1 cellular context compared by ENCODE assay signal in genomic region chrX:1589356-1590130, GRCh38.
TF ChIP-seq lines count a peak whose summit lies in the region.

No MANE protein-coding gene starts in this region.

TF ChIP-seq in H1, 55 proteins besides CTCF, POLR2A, EP300 and RAD21:
- TF ChIP-seq SUZ12 (IDR thresholded peaks at IDR 0.05; ENCODE audit: low read length) = no peak
- no peak for TF ChIP-seq HDAC6 (IDR thresholded peaks at IDR 0.05; ENCODE audit: low read depth, low read length)
- TF ChIP-seq KDM4A (IDR thresholded peaks at IDR 0.05; ENCODE audit: low read depth, low read length, severe bottlenecking) = no peak
- TF ChIP-seq TEAD4 (IDR thresholded peaks at IDR 0.05; ENCODE audit: low read depth, low read length) = no peak
- TF ChIP-seq EZH2 (IDR thresholded peaks at IDR 0.05; ENCODE audit: low read depth, low read length, severe bottlenecking) = no peak
- TF ChIP-seq MAFK (IDR thresholded peaks at IDR 0.05; ENCODE audit: low read depth, low read length) = no peak
- TF ChIP-seq NRF1 (IDR thresholded peaks at IDR 0.05; ENCODE audit: low read depth, low read length) = no peak
- no peak for TF ChIP-seq E2F6 (IDR thresholded peaks at IDR 0.05)
- no peak for TF ChIP-seq TBP (IDR thresholded peaks at IDR 0.05; ENCODE audit: low read depth, low read length)
- TF ChIP-seq EGR1 (IDR thresholded peaks at IDR 0.05; ENCODE audit: borderline replicate concordance, low read depth, low read length) = no peak
- TF ChIP-seq CBX5 (IDR thresholded peaks at IDR 0.05; ENCODE audit: low read depth, low read length) = no peak
- no peak for TF ChIP-seq BRCA1 (IDR thresholded peaks at IDR 0.05; ENCODE audit: low read depth, low read length)
- TF ChIP-seq ZNF274 (IDR thresholded peaks at IDR 0.05; ENCODE audit: borderline replicate concordance, extremely low read depth, low read length) = no peak
- TF ChIP-seq RFX5 (IDR thresholded peaks at IDR 0.05; ENCODE audit: borderline replicate concordance, low read depth, low read length) = no peak
- no peak for TF ChIP-seq SIRT6 (IDR thresholded peaks at IDR 0.05; ENCODE audit: low read length)
- no peak for TF ChIP-seq CBX8 (IDR thresholded peaks at IDR 0.05; ENCODE audit: borderline replicate concordance, low read depth, low read length)
- no peak for TF ChIP-seq MAX (IDR thresholded peaks at IDR 0.05)
- no peak for TF ChIP-seq RBBP5 (IDR thresholded peaks at IDR 0.05; ENCODE audit: borderline replicate concordance, low read depth, low read length)
